27 cellular contexts compared by ENCODE assay signal in genomic region chr1:180288232-180288818, GRCh38. TPM values are rescaled to one million over a fixed set of nuclear protein-coding genes. Genes with fewer than 3 reads are reported as not detected.
DNase-seq lines count a peak whose midpoint lies in the region; ATAC-seq, FAIRE-seq and TF ChIP-seq lines count a peak whose summit lies in the region.
"Had no signal": no experiment of that assay in that cellular context is flagged by ENCODE, and none has a peak within 500 bp of the region (broad histone marks: within the 10 kb centered on the region; RNA-seq: fewer than 3 reads in every experiment).

No MANE protein-coding gene starts in this region.

- H3K4me2 ChIP-seq in HepG2 (ENCODE audit: low read depth, low read length): no peak overlapping the region
- H3K4me2 ChIP-seq: BLaER1 had no signal

- ATAC-seq in right lobe of liver: peak; percentile 28 to 73 (median 40)
- ATAC-seq in HepG2: no peak
- ATAC-seq in right cardiac atrium: peak; percentile 46 to 47
- ATAC-seq: activated T-cell treated with anti-CD3 and anti-CD28 coated beads, Interleukin-2, amount 50 U/mL, for 4 hours had no signal

- DNase-seq in right lobe of liver (no peak), HepG2 (ENCODE audit: low spot score) (no peak), RPMI8226 (peak; percentile 18), right cardiac atrium (peak; percentile 55 to 82 (median 80)), thyroid gland (peak; percentile 22 to 33), NCI-H2081 treated with DMSO at 0.1 percent for 48 hours (lab: John Stamatoyannopoulos, UW) (no peak), NCI-H2029 treated with DMSO at 0.1 percent for 48 hours (lab: John Stamatoyannopoulos, UW) (no peak)
- DNase-seq in stimulated activated CD4-positive, alpha-beta T cell treated with anti-CD3 and anti-CD28 coated beads, Interleukin-4, amount 100 ng/mL, for 1 hour: no peak
- DNase-seq: activated CD4-positive, alpha-beta T cell treated with anti-CD3 and anti-CD28 coated beads, Interleukin-2, amount 10 ng/mL, durations not matched to agents 7 days and 5 days; activated T-cell treated with anti-CD3 and anti-CD28 coated beads, Interleukin-2, amount 50 U/mL, for 4 hours; central memory CD4-positive, alpha-beta T cell; GM23248; KBM-7; MG63; NCI-H1417 treated with DMSO at 0.1 percent for 48 hours; NCI-H446; NCI-H774; nephron progenitor cell; small intestine; stimulated activated naive CD4-positive, alpha-beta T cell; upper lobe of left lung had no signal

- WGBS in right lobe of liver (ENCODE audit: insufficient coverage, low coverage, low lambda C conversion rate, missing lambda C conversion rate): 79% methylated on average over 4 of the region's 4 CpGs
- WGBS in HepG2 (ENCODE audit: low lambda C conversion rate): 91% methylated on average over 4 of the region's 4 CpGs
- WGBS in right cardiac atrium: 47% methylated on average over 4 of the region's 4 CpGs
- 76 to 79% methylated on average over 4 of the region's 4 CpGs for WGBS in thyroid gland, 2 donors

- H2AFZ ChIP-seq in HepG2 (ENCODE audit: low read length): no peak overlapping the region
- H2AFZ ChIP-seq: GM23248 had no signal

- no peak overlapping the region for H3K4me3 ChIP-seq in right lobe of liver
- no peak overlapping the region for H3K4me3 ChIP-seq in HepG2 (replicated peaks in 1 of 3; ENCODE audit: insufficient read depth in 1 of 3, low read depth in 2 of 3, low read length in 3 of 3)
- H3K4me3 ChIP-seq in right cardiac atrium (ENCODE audit: low read length): no peak overlapping the region
- no peak overlapping the region for H3K4me3 ChIP-seq in thyroid gland (replicated peaks in 1 of 3)
- H3K4me3 ChIP-seq: ascending aorta, BLaER1, GM23248, lung, MG63, upper lobe of left lung had no signal

- POLR2A ChIA-PET in HepG2 (lab: Yijun Ruan, JAX): no interaction called here

- TF ChIP-seq EP300 in HepG2 (IDR thresholded peaks at IDR 0.05; ENCODE audit: low read depth in 2 of 2, low read length in 2 of 2): no peak
- TF ChIP-seq EP300 in HepG2 (CRISPR knock-in tag; IDR thresholded peaks at IDR 0.05; ENCODE audit: borderline replicate concordance): no peak

- no peaks in the 10 kb centered on the region for H3K79me2 ChIP-seq in HepG2 (ENCODE audit: insufficient read depth, low read length)

- H3K27ac ChIP-seq in right lobe of liver (no peak overlapping the region), HepG2 (ENCODE audit: extremely low read length, insufficient read depth, low read length) (no peak overlapping the region), right cardiac atrium (ENCODE audit: low read length) (peak overlapping the region; percentile 75), thyroid gland (no peak overlapping the region)
- H3K27ac ChIP-seq: ascending aorta, BLaER1, GM23248, upper lobe of left lung had no signal

- CTCF ChIA-PET in HepG2 (lab: Yijun Ruan, JAX; ENCODE audit: low intra/inter-chr PET ratio, low total read pairs): no interaction called here

- H3K9ac ChIP-seq in HepG2 (ENCODE audit: insufficient read depth, low read depth, low read length): no peak overlapping the region
- H3K9ac ChIP-seq: BLaER1, GM23248 had no signal

- no peak for FAIRE-seq in HepG2 (lab: Jason Lieb, UNC)
- FAIRE-seq: GM18507, keratinocyte, small intestine had no signal

- no peak for TF ChIP-seq CTCF in right lobe of liver (IDR thresholded peaks at IDR 0.05)
- TF ChIP-seq CTCF in HepG2 (CRISPR knock-in tag; IDR thresholded peaks at IDR 0.05): no peak
- no peak for TF ChIP-seq CTCF in thyroid gland (IDR thresholded peaks at IDR 0.05)

- no peaks in the 10 kb centered on the region for H4K20me1 ChIP-seq in HepG2 (ENCODE audit: insufficient read depth, low read length)
- H4K20me1 ChIP-seq: BLaER1 had no signal

- H3K36me3 ChIP-seq in right lobe of liver: no peaks in the 10 kb centered on the region
- peaks cover 2 to 22% of the 10 kb centered on the region in 2 experiments for H3K36me3 ChIP-seq in HepG2 (replicated peaks in 1 of 2; ENCODE audit: control insufficient read depth in 1 of 2, insufficient read depth in 2 of 2, low read length in 2 of 2)
- H3K36me3 ChIP-seq in thyroid gland: peaks cover 0 to 4% of the 10 kb centered on the region in 2 donors

- no peaks in the 10 kb centered on the region for H3K27me3 ChIP-seq in right lobe of liver
- no peaks in the 10 kb centered on the region for H3K27me3 ChIP-seq in HepG2 (ENCODE audit: control insufficient read depth in 1 of 2, insufficient read depth in 2 of 2, low read length in 2 of 2)
- no peaks in the 10 kb centered on the region for H3K27me3 ChIP-seq in right cardiac atrium (ENCODE audit: control insufficient read depth, insufficient read depth)
- H3K27me3 ChIP-seq in thyroid gland: no peaks in the 10 kb centered on the region
- H3K27me3 ChIP-seq: ascending aorta, BLaER1, MG63, upper lobe of left lung had no signal

- H3K4me1 ChIP-seq in right lobe of liver (peaks cover 0 to 14% (median 3%) of the 10 kb centered on the region in 4 donors), HepG2 (ENCODE audit: insufficient read depth, low read length) (peaks cover 22% of the 10 kb centered on the region), right cardiac atrium (ENCODE audit: control insufficient read depth, insufficient read depth, low read length) (peaks cover 1% of the 10 kb centered on the region), thyroid gland (no peaks in the 10 kb centered on the region)
- H3K4me1 ChIP-seq: ascending aorta, BLaER1, upper lobe of left lung had no signal

- H3K9me3 ChIP-seq in right lobe of liver (no peaks in the 10 kb centered on the region), HepG2 (ENCODE audit: low read length) (peaks cover 7% of the 10 kb centered on the region), right cardiac atrium (ENCODE audit: control insufficient read depth, low read length) (no peaks in the 10 kb centered on the region), thyroid gland (no peaks in the 10 kb centered on the region)
- H3K9me3 ChIP-seq: ascending aorta, upper lobe of left lung had no signal

- in situ Hi-C loops in HepG2 (cut with HindIII; ENCODE audit: extremely low pct_ligation_motif_present, low pct_unique_long_range_greater_than_20kb): no loop called here

- no peak for TF ChIP-seq RAD21 in HepG2 (CRISPR knock-in tag; IDR thresholded peaks at IDR 0.05)

- TF ChIP-seq POLR2A in right lobe of liver (IDR thresholded peaks at IDR 0.05) (no peak), HepG2 (IDR thresholded peaks at IDR 0.05; ENCODE audit: insufficient read depth in 1 of 2, low read depth in 2 of 2, low read length in 2 of 2) (no peak), thyroid gland (IDR thresholded peaks at IDR 0.05) (no peak)

- no TSS peak for BruUV-seq in HepG2 (replicated peaks; lab: Mats Ljungman, UMichigan)

- intact Hi-C loops in right lobe of liver (cut with DNase I): no loop called here
- intact Hi-C loops in HepG2 (cut with micrococcal nuclease; ENCODE audit: unreplicated experiment): no loop called here
- intact Hi-C loops in right cardiac atrium (cut with DNase I): no loop called here
- intact Hi-C loops in thyroid gland (cut with DNase I): no loop called here

TF ChIP-seq in HepG2, 621 proteins besides CTCF, POLR2A, EP300 and RAD21 (continues in another document):
- TF ChIP-seq, protein P1, sequence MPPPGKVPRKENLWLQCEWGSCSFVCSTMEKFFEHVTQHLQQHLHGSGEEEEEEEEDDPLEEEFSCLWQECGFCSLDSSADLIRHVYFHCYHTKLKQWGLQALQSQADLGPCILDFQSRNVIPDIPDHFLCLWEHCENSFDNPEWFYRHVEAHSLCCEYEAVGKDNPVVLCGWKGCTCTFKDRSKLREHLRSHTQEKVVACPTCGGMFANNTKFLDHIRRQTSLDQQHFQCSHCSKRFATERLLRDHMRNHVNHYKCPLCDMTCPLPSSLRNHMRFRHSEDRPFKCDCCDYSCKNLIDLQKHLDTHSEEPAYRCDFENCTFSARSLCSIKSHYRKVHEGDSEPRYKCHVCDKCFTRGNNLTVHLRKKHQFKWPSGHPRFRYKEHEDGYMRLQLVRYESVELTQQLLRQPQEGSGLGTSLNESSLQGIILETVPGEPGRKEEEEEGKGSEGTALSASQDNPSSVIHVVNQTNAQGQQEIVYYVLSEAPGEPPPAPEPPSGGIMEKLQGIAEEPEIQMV (CRISPR knock-in tag; IDR thresholded peaks at IDR 0.05; ENCODE audit: low read depth): no peak
- TF ChIP-seq, protein P2, sequence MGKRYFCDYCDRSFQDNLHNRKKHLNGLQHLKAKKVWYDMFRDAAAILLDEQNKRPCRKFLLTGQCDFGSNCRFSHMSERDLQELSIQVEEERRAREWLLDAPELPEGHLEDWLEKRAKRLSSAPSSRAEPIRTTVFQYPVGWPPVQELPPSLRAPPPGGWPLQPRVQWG (CRISPR knock-in tag; IDR thresholded peaks at IDR 0.05; ENCODE audit: borderline replicate concordance, low read depth): no peak

RNA-seq across cellular contexts. Expression of gene LHX4, which starts 58.3 kb away (rescaled TPM):
- not detected for total RNA-seq in right lobe of liver
- total RNA-seq in HepG2 (2016; rRNA removed; fragmentation: Illumina TruSeq; extraction: Trizol): 0.03 and 0.07 TPM in 2 replicates
- total RNA-seq in HepG2 (2016; cell fraction: cytosol; rRNA removed; fragmentation: Illumina TruSeq; extraction: Trizol; ENCODE audit: low read depth): not detected in 2 replicates
- total RNA-seq in HepG2 (2016; cell fraction: insoluble cytoplasmic fraction; rRNA removed; fragmentation: Illumina TruSeq; extraction: Trizol): 0.03 and 0.13 TPM in 2 replicates
- 0.03 TPM in 1 of 2 replicates, not detected in the other for total RNA-seq in HepG2 (2016; cell fraction: membrane; rRNA removed; fragmentation: Illumina TruSeq; extraction: Trizol)
- total RNA-seq in HepG2 (2016; cell fraction: nucleus; rRNA removed; fragmentation: Illumina TruSeq; extraction: Trizol): not detected in 2 replicates
- polyA plus RNA-seq in HepG2 (2011; rRNA removed): 0.03 and 0.05 TPM in 2 replicates
- 0.03 and 0.05 TPM in 2 replicates for polyA plus RNA-seq in HepG2 (2011; cell fraction: cytosol; rRNA removed)
- polyA plus RNA-seq in HepG2 (2011; cell fraction: nucleus; rRNA removed): 0.02 and 0.03 TPM in 2 replicates
- polyA plus RNA-seq in HepG2 (2012): 0.47 and 0.60 TPM in 2 replicates
- not detected in 2 replicates for polyA plus RNA-seq in HepG2 (2016; cell fraction: cytosol; fragmentation: Illumina TruSeq; extraction: Trizol; ENCODE audit: low read depth)
- polyA plus RNA-seq in HepG2 (2016; cell fraction: insoluble cytoplasmic fraction; fragmentation: Illumina TruSeq; extraction: Trizol; ENCODE audit: low read depth): 0.17 TPM in 1 of 2 replicates, not detected in the other
- polyA plus RNA-seq in HepG2 (2016; cell fraction: membrane; fragmentation: Illumina TruSeq; extraction: Trizol; ENCODE audit: low read depth): 0.03 and 0.22 TPM in 2 replicates
- 0.07 and 0.09 TPM in 2 replicates for polyA plus RNA-seq in HepG2 (2016; cell fraction: nucleus; fragmentation: Illumina TruSeq; extraction: Trizol; ENCODE audit: insufficient read depth, low read depth)
- 0.96 and 2.5 TPM in 2 replicates for polyA minus RNA-seq in HepG2 (2011; rRNA and poly(A)+ RNA removed; ENCODE audit: low replicate concordance)
- polyA minus RNA-seq in HepG2 (2011; cell fraction: cytosol; rRNA and poly(A)+ RNA removed): not detected in 2 replicates
- 0.12 TPM in 1 of 2 replicates, not detected in the other for polyA minus RNA-seq in HepG2 (2011; cell fraction: nucleus; rRNA and poly(A)+ RNA removed)
- total RNA-seq in right cardiac atrium: not detected
- 0.02 TPM for polyA plus RNA-seq in right cardiac atrium
- total RNA-seq in thyroid gland: not detected
- total RNA-seq: activated CD4-positive, alpha-beta T cell treated with anti-CD3 and anti-CD28 coated beads, Interleukin-2, amount 10 ng/mL, durations not matched to agents 7 days and 5 days; ascending aorta; GM23248; osteoblast had no signal
- polyA plus RNA-seq: keratinocyte had no signal

Comparison
In these comparisons a context has a peak if more than half of its experiments do, and no peak if none do; other contexts are left out.
1. DNase-seq: peak in RPMI8226 (single experiment), right cardiac atrium (3 of 3) and thyroid gland (2 of 2); none in right lobe of liver (0 of 3), HepG2 (single experiment), stimulated activated CD4-positive, alpha-beta T cell treated with anti-CD3 and anti-CD28 coated beads, Interleukin-4, amount 100 ng/mL, for 1 hour (single experiment), NCI-H2081 treated with DMSO at 0.1 percent for 48 hours (single experiment) and NCI-H2029 treated with DMSO at 0.1 percent for 48 hours (single experiment).